25 cellular contexts compared by ENCODE assay signal in genomic region chr14:105938055-105938863, GRCh38.
DNase-seq lines count a peak whose midpoint lies in the region; TF ChIP-seq lines count a peak whose summit lies in the region.
"Had no signal": no experiment of that assay in that cellular context is flagged by ENCODE, and none has a peak within 500 bp of the region (broad histone marks: within the 10 kb centered on the region; RNA-seq: fewer than 3 reads in every experiment).

No MANE protein-coding gene starts in this region.

- no peak overlapping the region for H3K4me2 ChIP-seq in hepatocyte

- H3K27ac Mint-ChIP-seq in activated CD4-positive, alpha-beta memory T cell treated with anti-CD3 and anti-CD28 coated beads for 36 hours, result no peak overlapping the region
- no peak overlapping the region for H3K27ac Mint-ChIP-seq in activated CD4-positive, alpha-beta memory T cell treated with anti-CD3 and anti-CD28 coated beads, Interleukin-2, amount 10 ng/mL, durations not matched to agents 7 days and 5 days
- H3K27ac Mint-ChIP-seq in osteocyte (ENCODE audit: unreplicated experiment), result no peak overlapping the region
- H3K27ac Mint-ChIP-seq: CD8-positive, alpha-beta T cell had no signal

- H3K4me3 ChIP-seq in coronary artery (no peak overlapping the region), suprapubic skin (no peak overlapping the region), H7 (ENCODE audit: insufficient read depth, low read depth, low read length) (no peak overlapping the region), hepatocyte (no peak overlapping the region)
- H3K4me3 ChIP-seq: GM12878, GM23248, K562, MG63, Peyer's patch had no signal

- H3K27ac ChIP-seq in coronary artery (no peak overlapping the region), suprapubic skin (no peak overlapping the region), hepatocyte (no peak overlapping the region)
- H3K27ac ChIP-seq: 22Rv1, GM23248, HL-60, Peyer's patch had no signal

- H4K20me1 ChIP-seq in hepatocyte (ENCODE audit: insufficient read depth, poor library complexity, severe bottlenecking), result no peaks in the 10 kb centered on the region

- H3K27me3 ChIP-seq in suprapubic skin, result peaks cover 3% of the 10 kb centered on the region
- H3K27me3 ChIP-seq in H7 (ENCODE audit: control insufficient read depth, insufficient read depth, low read length), result no peaks in the 10 kb centered on the region
- no peaks in the 10 kb centered on the region for H3K27me3 ChIP-seq in hepatocyte
- H3K27me3 ChIP-seq: MG63, Peyer's patch had no signal

- peaks cover 5% of the 10 kb centered on the region for H3K36me3 Mint-ChIP-seq in activated CD4-positive, alpha-beta memory T cell treated with anti-CD3 and anti-CD28 coated beads for 36 hours
- peaks cover 13% of the 10 kb centered on the region for H3K36me3 Mint-ChIP-seq in activated CD4-positive, alpha-beta memory T cell treated with anti-CD3 and anti-CD28 coated beads, Interleukin-2, amount 10 ng/mL, durations not matched to agents 7 days and 5 days (ENCODE audit: low read depth)
- no peaks in the 10 kb centered on the region for H3K36me3 Mint-ChIP-seq in osteocyte (ENCODE audit: unreplicated experiment)
- H3K36me3 Mint-ChIP-seq: CD8-positive, alpha-beta T cell had no signal

- no peaks in the 10 kb centered on the region for H3K9me2 ChIP-seq in hepatocyte (replicated peaks; ENCODE audit: insufficient read depth)

- TF ChIP-seq POLR2A in suprapubic skin (IDR thresholded peaks at IDR 0.05), result no peak

- no peak for TF ChIP-seq EP300 in suprapubic skin (IDR thresholded peaks at IDR 0.05)

- no peak for TF ChIP-seq CTCF in coronary artery (IDR thresholded peaks at IDR 0.05)
- TF ChIP-seq CTCF in osteocyte (IDR thresholded peaks at IDR 0.05), result no peak
- no peak for TF ChIP-seq CTCF in suprapubic skin (IDR thresholded peaks at IDR 0.05)
- TF ChIP-seq CTCF in hepatocyte (IDR thresholded peaks at IDR 0.05; ENCODE audit: poor library complexity), result no peak

- POLR2A ChIA-PET in activated CD4-positive, alpha-beta memory T cell treated with anti-CD3 and anti-CD28 coated beads for 36 hours (lab: Charles Lee), result no interaction called here
- POLR2A ChIA-PET in activated CD4-positive, alpha-beta memory T cell treated with anti-CD3 and anti-CD28 coated beads, Interleukin-2, amount 10 ng/mL, durations not matched to agents 7 days and 5 days (lab: Charles Lee), result no interaction called here

- H3K27me3 Mint-ChIP-seq in activated CD4-positive, alpha-beta memory T cell treated with anti-CD3 and anti-CD28 coated beads for 36 hours, result peaks cover 8% of the 10 kb centered on the region
- H3K27me3 Mint-ChIP-seq in activated CD4-positive, alpha-beta memory T cell treated with anti-CD3 and anti-CD28 coated beads, Interleukin-2, amount 10 ng/mL, durations not matched to agents 7 days and 5 days, result peaks cover 36% of the 10 kb centered on the region
- H3K27me3 Mint-ChIP-seq in osteocyte (ENCODE audit: unreplicated experiment), result no peaks in the 10 kb centered on the region

- H3K4me1 ChIP-seq in suprapubic skin, result no peaks in the 10 kb centered on the region
- no peaks in the 10 kb centered on the region for H3K4me1 ChIP-seq in hepatocyte (ENCODE audit: insufficient read depth)
- H3K4me1 ChIP-seq: Peyer's patch had no signal

- CTCF ChIA-PET in activated CD4-positive, alpha-beta memory T cell treated with anti-CD3 and anti-CD28 coated beads for 36 hours (lab: Charles Lee), result no interaction called here
- CTCF ChIA-PET in activated CD4-positive, alpha-beta memory T cell treated with anti-CD3 and anti-CD28 coated beads, Interleukin-2, amount 10 ng/mL, durations not matched to agents 7 days and 5 days (lab: Charles Lee), result no interaction called here

- H3K36me3 ChIP-seq in suprapubic skin, result no peaks in the 10 kb centered on the region
- H3K36me3 ChIP-seq in H7 (replicated peaks; ENCODE audit: control insufficient read depth, insufficient read depth, low read length), result no peaks in the 10 kb centered on the region
- H3K36me3 ChIP-seq in hepatocyte (replicated peaks; ENCODE audit: insufficient read depth, low read depth), result no peaks in the 10 kb centered on the region
- H3K36me3 ChIP-seq: MG63, Peyer's patch had no signal

- peaks cover 9% of the 10 kb centered on the region for H3K4me1 Mint-ChIP-seq in activated CD4-positive, alpha-beta memory T cell treated with anti-CD3 and anti-CD28 coated beads for 36 hours (ENCODE audit: low read depth)
- peaks cover 12% of the 10 kb centered on the region for H3K4me1 Mint-ChIP-seq in activated CD4-positive, alpha-beta memory T cell treated with anti-CD3 and anti-CD28 coated beads, Interleukin-2, amount 10 ng/mL, durations not matched to agents 7 days and 5 days
- H3K4me1 Mint-ChIP-seq in osteocyte (ENCODE audit: unreplicated experiment), result no peaks in the 10 kb centered on the region

- H3K9me3 Mint-ChIP-seq in activated CD4-positive, alpha-beta memory T cell treated with anti-CD3 and anti-CD28 coated beads for 36 hours, result peaks cover 19% of the 10 kb centered on the region
- H3K9me3 Mint-ChIP-seq in activated CD4-positive, alpha-beta memory T cell treated with anti-CD3 and anti-CD28 coated beads, Interleukin-2, amount 10 ng/mL, durations not matched to agents 7 days and 5 days, result peaks cover 19% of the 10 kb centered on the region
- peaks cover 51% of the 10 kb centered on the region for H3K9me3 Mint-ChIP-seq in osteocyte (ENCODE audit: unreplicated experiment)

- H2AFZ ChIP-seq in hepatocyte, result no peak overlapping the region
- H2AFZ ChIP-seq: GM23248 had no signal

- DNase-seq in activated CD4-positive, alpha-beta memory T cell treated with anti-CD3 and anti-CD28 coated beads for 36 hours, result peak; percentile 5
- DNase-seq in activated CD4-positive, alpha-beta memory T cell treated with anti-CD3 and anti-CD28 coated beads, Interleukin-2, amount 10 ng/mL, durations not matched to agents 7 days and 5 days, result no peak
- DNase-seq in coronary artery (ENCODE audit: low spot score) (peak; percentile 49), osteocyte (ENCODE audit: extremely low spot score, unreplicated experiment) (peak; percentile 75), suprapubic skin (ENCODE audit: low spot score in 2 of 2) (peak; percentile 54 to 64), H7 (no peak), hepatocyte (ENCODE audit: low spot score) (no peak), SIG-M5 treated with dmso at 0.1 percent for 504 hours (lab: John Stamatoyannopoulos, UW; ENCODE audit: unreplicated experiment) (no peak)
- DNase-seq: AML-193; C1 segment of cervical spinal cord; CD8-positive, alpha-beta T cell; DND-41; GM23248; HCEC 1CT; MG63; NCI-H1417; NCI-H1694 treated with DMSO at 0.1 percent for 48 hours; NCI-H2081 treated with DMSO at 0.1 percent for 48 hours; NCI-H2171 treated with DMSO at 0.1 percent for 48 hours; NCI-H446 had no signal

- WGBS in suprapubic skin, result 92% methylated on average over 11 of the region's 17 CpGs
- 80% methylated on average over 17 of the region's 17 CpGs for WGBS in hepatocyte (ENCODE audit: low lambda C conversion rate, missing lambda C conversion rate)

- H3K9me3 ChIP-seq in suprapubic skin (peaks cover 24% of the 10 kb centered on the region), hepatocyte (ENCODE audit: low read depth) (no peaks in the 10 kb centered on the region)
- H3K9me3 ChIP-seq: MG63, Peyer's patch had no signal

- intact Hi-C loops in activated CD4-positive, alpha-beta memory T cell treated with anti-CD3 and anti-CD28 coated beads for 36 hours (cut with micrococcal nuclease), result no loop called here

- H3K4me3 Mint-ChIP-seq in activated CD4-positive, alpha-beta memory T cell treated with anti-CD3 and anti-CD28 coated beads for 36 hours, result no peak overlapping the region
- H3K4me3 Mint-ChIP-seq in activated CD4-positive, alpha-beta memory T cell treated with anti-CD3 and anti-CD28 coated beads, Interleukin-2, amount 10 ng/mL, durations not matched to agents 7 days and 5 days, result no peak overlapping the region
- no peak overlapping the region for H3K4me3 Mint-ChIP-seq in osteocyte (ENCODE audit: unreplicated experiment)
- H3K4me3 Mint-ChIP-seq: CD8-positive, alpha-beta T cell had no signal

- H3K79me2 ChIP-seq in hepatocyte, result no peaks in the 10 kb centered on the region

Comparison
In these comparisons a context has a peak if more than half of its experiments do, and no peak if none do; other contexts are left out.
1. DNase-seq: peak in activated CD4-positive, alpha-beta memory T cell treated with anti-CD3 and anti-CD28 coated beads for 36 hours (single experiment), coronary artery (single experiment), osteocyte (single experiment) and suprapubic skin (2 of 2); none in activated CD4-positive, alpha-beta memory T cell treated with anti-CD3 and anti-CD28 coated beads, Interleukin-2, amount 10 ng/mL, durations not matched to agents 7 days and 5 days (single experiment), H7 (single experiment), hepatocyte (single experiment) and SIG-M5 treated with dmso at 0.1 percent for 504 hours (single experiment).